21 cellular contexts compared by ENCODE assay signal in the genomic region with DNA sequence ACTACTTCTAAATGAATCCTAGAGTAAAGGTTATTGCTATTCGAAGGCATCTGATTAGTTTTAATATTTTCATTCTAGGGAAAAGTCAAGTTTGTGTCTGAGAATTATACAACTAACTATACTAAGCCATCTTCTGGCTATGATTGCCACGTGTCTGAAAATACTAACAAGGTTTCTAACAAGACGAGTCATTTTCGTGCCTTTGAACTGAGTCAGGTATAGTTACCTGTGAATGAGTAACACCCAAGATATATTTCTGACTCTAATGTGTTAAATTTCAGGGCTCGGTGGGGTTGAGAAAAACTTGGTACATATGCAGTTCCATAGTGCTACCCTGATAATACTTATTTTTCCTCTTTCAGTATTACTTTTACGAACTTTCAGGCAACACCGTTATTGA. TPM values are rescaled to one million over a fixed set of nuclear protein-coding genes. Genes with fewer than 3 reads are reported as not detected.
DNase-seq lines count a peak whose midpoint lies in the region; ATAC-seq and TF ChIP-seq lines count a peak whose summit lies in the region.
"Had no signal": no experiment of that assay in that cellular context is flagged by ENCODE, and none has a peak within 500 bp of the region (broad histone marks: within the 10 kb centered on the region; RNA-seq: fewer than 3 reads in every experiment).

No MANE protein-coding gene starts in this region.

- peak overlapping the region; percentile 41 for H3K27ac Mint-ChIP-seq in stimulated activated naive CD8-positive, alpha-beta T cell treated with anti-CD3 and anti-CD28 coated beads, Interleukin-15, Interleukin-2, amounts not matched to agents 100 ng/mL and 50 ng/mL, for 24 hours
- H3K27ac Mint-ChIP-seq in stimulated activated naive CD8-positive, alpha-beta T cell treated with anti-CD3 and anti-CD28 coated beads, Interleukin-15, amount 100 ng/mL, for 72 hours, result no peak overlapping the region
- peak overlapping the region; percentile 27 for H3K27ac Mint-ChIP-seq in endodermal cell
- H3K27ac Mint-ChIP-seq: GM23338, H9, HFFc6 had no signal

- no peaks in the 10 kb centered on the region for H3K4me1 ChIP-seq in endodermal cell (ENCODE audit: control insufficient read depth, insufficient read depth, low read length)

- TF ChIP-seq CTCF in endodermal cell (conservative IDR thresholded peaks at IDR 0.05), result no peak

- no peaks in the 10 kb centered on the region for H3K27me3 ChIP-seq in endodermal cell (ENCODE audit: control insufficient read depth, insufficient read depth, low read length, poor library complexity, severe bottlenecking)
- H3K27me3 ChIP-seq: MG63 had no signal

- intact Hi-C loops in posterior vena cava (cut with DNase I), result no loop called here

- H3K36me3 ChIP-seq in endodermal cell (ENCODE audit: control insufficient read depth, insufficient read depth, low read length), result peaks cover 30% of the 10 kb centered on the region

- H3K27ac ChIP-seq in endodermal cell (ENCODE audit: low read depth, low read length), result no peak overlapping the region

- WGBS in endodermal cell (ENCODE audit: insufficient coverage in 1 of 2, insufficient read length in 1 of 2), 2 experiments, result 91 to 100% methylated on average over 4 to 6 of the region's 7 CpGs

- H3K36me3 Mint-ChIP-seq in stimulated activated naive CD8-positive, alpha-beta T cell treated with anti-CD3 and anti-CD28 coated beads, Interleukin-15, Interleukin-2, amounts not matched to agents 100 ng/mL and 50 ng/mL, for 24 hours (ENCODE audit: low read depth), result peaks cover 42% of the 10 kb centered on the region
- peaks cover 22% of the 10 kb centered on the region for H3K36me3 Mint-ChIP-seq in endodermal cell (ENCODE audit: low read depth)

- DNase-seq in stimulated activated naive CD8-positive, alpha-beta T cell treated with anti-CD3 and anti-CD28 coated beads, Interleukin-15, amount 100 ng/mL, for 72 hours, result no peak
- no peak for DNase-seq in endodermal cell
- DNase-seq in kidney tubule cell (ENCODE audit: low spot score), result peak; percentile 62
- DNase-seq in T1000 (lab: John Stamatoyannopoulos, UW), result no peak
- no peak for DNase-seq in posterior vena cava (ENCODE audit: low spot score)
- DNase-seq: H9, HFFc6, KBM-7, MG63, NCI-H1417, NCI-H1694, NCI-H2081, NCI-H2171, NCI-H226, NCI-H510A, NCI-H69, SK-N-SH had no signal

- H3K9me3 Mint-ChIP-seq in stimulated activated naive CD8-positive, alpha-beta T cell treated with anti-CD3 and anti-CD28 coated beads, Interleukin-15, Interleukin-2, amounts not matched to agents 100 ng/mL and 50 ng/mL, for 24 hours, result no peaks in the 10 kb centered on the region
- H3K9me3 Mint-ChIP-seq in stimulated activated naive CD8-positive, alpha-beta T cell treated with anti-CD3 and anti-CD28 coated beads, Interleukin-15, amount 100 ng/mL, for 72 hours, result no peaks in the 10 kb centered on the region
- H3K9me3 Mint-ChIP-seq in endodermal cell, result no peaks in the 10 kb centered on the region
- H3K9me3 Mint-ChIP-seq: GM23338, H9, HFFc6 had no signal

- H3K9ac ChIP-seq in endodermal cell (ENCODE audit: extremely low read depth, low read length, poor library complexity, severe bottlenecking), result no peak overlapping the region
- H3K9ac ChIP-seq: SK-N-SH had no signal

- H3K4me3 ChIP-seq in endodermal cell (ENCODE audit: low read length), result no peak overlapping the region
- H3K4me3 ChIP-seq: GM23338, MG63 had no signal

- peaks cover 12% of the 10 kb centered on the region for H3K4me1 Mint-ChIP-seq in stimulated activated naive CD8-positive, alpha-beta T cell treated with anti-CD3 and anti-CD28 coated beads, Interleukin-15, Interleukin-2, amounts not matched to agents 100 ng/mL and 50 ng/mL, for 24 hours (ENCODE audit: low read depth)
- peaks cover 19% of the 10 kb centered on the region for H3K4me1 Mint-ChIP-seq in stimulated activated naive CD8-positive, alpha-beta T cell treated with anti-CD3 and anti-CD28 coated beads, Interleukin-15, amount 100 ng/mL, for 72 hours
- H3K4me1 Mint-ChIP-seq in endodermal cell, result peaks cover 4% of the 10 kb centered on the region
- H3K4me1 Mint-ChIP-seq: GM23338, H9 had no signal

- no peaks in the 10 kb centered on the region for H3K27me3 Mint-ChIP-seq in stimulated activated naive CD8-positive, alpha-beta T cell treated with anti-CD3 and anti-CD28 coated beads, Interleukin-15, Interleukin-2, amounts not matched to agents 100 ng/mL and 50 ng/mL, for 24 hours
- no peaks in the 10 kb centered on the region for H3K27me3 Mint-ChIP-seq in stimulated activated naive CD8-positive, alpha-beta T cell treated with anti-CD3 and anti-CD28 coated beads, Interleukin-15, amount 100 ng/mL, for 72 hours
- H3K27me3 Mint-ChIP-seq in endodermal cell (ENCODE audit: insufficient read depth), result no peaks in the 10 kb centered on the region

- H3K4me3 Mint-ChIP-seq in stimulated activated naive CD8-positive, alpha-beta T cell treated with anti-CD3 and anti-CD28 coated beads, Interleukin-15, Interleukin-2, amounts not matched to agents 100 ng/mL and 50 ng/mL, for 24 hours, result no peak overlapping the region
- no peak overlapping the region for H3K4me3 Mint-ChIP-seq in stimulated activated naive CD8-positive, alpha-beta T cell treated with anti-CD3 and anti-CD28 coated beads, Interleukin-15, amount 100 ng/mL, for 72 hours
- no peak overlapping the region for H3K4me3 Mint-ChIP-seq in endodermal cell
- H3K4me3 Mint-ChIP-seq: GM23338, H9, HFFc6 had no signal

- ATAC-seq in stimulated activated naive CD8-positive, alpha-beta T cell treated with anti-CD3 and anti-CD28 coated beads, Interleukin-15, amount 100 ng/mL, for 72 hours, result no peak
- no peak for ATAC-seq in GM21619 (IDR thresholded peaks at IDR 0.05; ENCODE audit: unreplicated experiment)
- ATAC-seq: GM23338, Panc1 had no signal

- no peaks in the 10 kb centered on the region for H3K9me3 ChIP-seq in endodermal cell (ENCODE audit: control insufficient read depth, low read length)
- H3K9me3 ChIP-seq: MG63, SK-N-SH had no signal

RNA-seq across cellular contexts. Expression of gene TASOR2, which starts 35.5 kb away (rescaled TPM):
- total RNA-seq in endodermal cell, result 10 to 100 TPM; 47.1 to 53.0 TPM
- polyA plus RNA-seq in endodermal cell (2013, experiment 1 of 2), result 29.3 TPM
- 29.4 TPM for polyA plus RNA-seq in endodermal cell (2013, experiment 2 of 2)
- total RNA-seq in posterior vena cava, result 10 to 100 TPM; 57.5 to 59.6 TPM

RNA-seq across cellular contexts. Expression of gene ASB13, which starts 53.8 kb away (rescaled TPM):
- total RNA-seq in endodermal cell, result 10 to 100 TPM; 12.8 to 13.5 TPM
- polyA plus RNA-seq in endodermal cell (2013, experiment 1 of 2), result 8.4 TPM
- 10.6 TPM for polyA plus RNA-seq in endodermal cell (2013, experiment 2 of 2)
- 10 to 100 TPM; 19.7 to 21.6 TPM for total RNA-seq in posterior vena cava

Comparison
In these comparisons a context has a peak if more than half of its experiments do, and no peak if none do; other contexts are left out.
1. H3K27ac Mint-ChIP-seq: peak in stimulated activated naive CD8-positive, alpha-beta T cell treated with anti-CD3 and anti-CD28 coated beads, Interleukin-15, Interleukin-2, amounts not matched to agents 100 ng/mL and 50 ng/mL, for 24 hours (single experiment) and endodermal cell (single experiment); none in stimulated activated naive CD8-positive, alpha-beta T cell treated with anti-CD3 and anti-CD28 coated beads, Interleukin-15, amount 100 ng/mL, for 72 hours (0 of 2).